Comparison of ENCODE assay signal across 8 cellular contexts in the genomic region with DNA sequence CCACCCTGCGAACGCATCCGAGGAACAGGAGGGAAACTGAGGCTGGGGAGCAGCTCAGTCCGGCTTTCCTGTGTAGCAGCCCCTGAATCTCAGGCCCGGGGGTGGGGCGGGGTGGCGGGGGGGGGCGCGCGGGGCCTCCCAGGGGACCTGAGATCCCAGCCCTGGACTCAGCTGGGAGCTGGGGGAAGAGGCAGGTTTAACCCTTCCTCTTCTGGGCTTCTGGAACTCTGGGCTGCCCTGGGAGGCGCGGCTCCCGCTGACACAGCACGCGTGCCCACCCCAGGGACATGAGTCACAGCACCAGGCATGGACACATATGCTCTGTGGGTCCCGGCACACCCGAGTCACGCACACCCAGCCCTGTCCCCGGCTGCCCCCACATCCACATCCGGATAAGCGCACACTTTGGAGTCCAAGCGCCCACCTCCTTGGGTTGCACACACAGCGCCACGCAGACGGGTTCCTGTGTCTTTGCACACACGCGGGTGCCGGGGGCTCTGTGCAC. TPM values are rescaled to one million over a fixed set of nuclear protein-coding genes. Genes with fewer than 3 reads are reported as not detected.
DNase-seq lines count a peak whose midpoint lies in the region; ATAC-seq and TF ChIP-seq lines count a peak whose summit lies in the region.

No MANE protein-coding gene starts in this region.

- H3K36me3 Mint-ChIP-seq in endodermal cell (ENCODE audit: low read depth) = peaks cover 10% of the 10 kb centered on the region

- WGBS in endodermal cell (ENCODE audit: insufficient coverage in 1 of 2, insufficient read length in 1 of 2), 2 experiments = 6 to 20% methylated on average over 18 to 26 of the region's 28 CpGs

- TF ChIP-seq CTCF in endodermal cell (conservative IDR thresholded peaks at IDR 0.05) (no peak), vagina (IDR thresholded peaks at IDR 0.05) (no peak)

- H3K27me3 Mint-ChIP-seq in endodermal cell (ENCODE audit: insufficient read depth) = peaks cover 17% of the 10 kb centered on the region

- H3K4me3 ChIP-seq in endodermal cell (ENCODE audit: low read length) (peak overlapping the region; percentile 76), vagina (peak overlapping the region; percentile 54 to 69)

- H3K9me3 ChIP-seq in endodermal cell (ENCODE audit: control insufficient read depth, low read length) (no peaks in the 10 kb centered on the region), vagina (no peaks in the 10 kb centered on the region)

- H3K4me3 Mint-ChIP-seq in endodermal cell = peak overlapping the region; percentile 51

- intact Hi-C loops in vagina (cut with DNase I) = loop anchor here (1.0 kb wide), 1 partner anchor 21 kb away; no protein-coding TSS in a partner anchor

- H3K9ac ChIP-seq in endodermal cell (ENCODE audit: extremely low read depth, low read length, poor library complexity, severe bottlenecking) = peak overlapping the region; percentile 57

- peaks cover 36% of the 10 kb centered on the region for H3K4me1 Mint-ChIP-seq in endodermal cell

- ATAC-seq in GM18511 (IDR thresholded peaks at IDR 0.05; ENCODE audit: unreplicated experiment) = no peak

- DNase-seq in activated gamma-delta T cell treated with Interleukin-2 at 50 U/mL for 16 hours (peak; percentile 65), activated gamma-delta T cell (lab: John Stamatoyannopoulos, UW) (no peak), UCSD-AML1 (lab: John Stamatoyannopoulos, UW; ENCODE audit: unreplicated experiment) (peak; percentile 58), endodermal cell (no peak), myocyte (ENCODE audit: low read depth) (peak; percentile 92), vagina (ENCODE audit: extremely low spot score in 2 of 2) (peak in 1 of 2 donors; percentile 93), DMS153 (lab: John Stamatoyannopoulos, UW) (no peak)

- no peaks in the 10 kb centered on the region for H3K9me3 Mint-ChIP-seq in endodermal cell

- no peak for TF ChIP-seq POLR2A in vagina (IDR thresholded peaks at IDR 0.05)

- peak overlapping the region; percentile 95 for H3K27ac Mint-ChIP-seq in endodermal cell

- H3K4me1 ChIP-seq in endodermal cell (ENCODE audit: control insufficient read depth, insufficient read depth, low read length) = peaks cover 26% of the 10 kb centered on the region
- peaks cover 77% of the 10 kb centered on the region for H3K4me1 ChIP-seq in vagina

- H3K27ac ChIP-seq in endodermal cell (ENCODE audit: low read depth, low read length) (peak overlapping the region; percentile 69), vagina (peak overlapping the region; percentile 99)

- H3K27me3 ChIP-seq in endodermal cell (ENCODE audit: control insufficient read depth, insufficient read depth, low read length, poor library complexity, severe bottlenecking) = peaks cover 9% of the 10 kb centered on the region
- H3K27me3 ChIP-seq in vagina = no peaks in the 10 kb centered on the region

- H3K36me3 ChIP-seq in endodermal cell (ENCODE audit: control insufficient read depth, insufficient read depth, low read length) = peaks cover 3% of the 10 kb centered on the region
- H3K36me3 ChIP-seq in vagina = peaks cover 0 to 4% of the 10 kb centered on the region in 2 donors

RNA-seq across cellular contexts. Expression of gene CIRBP, which starts 3.5 kb away (rescaled TPM):
- total RNA-seq in endodermal cell = 100 to 1,000 TPM; 282 to 301 TPM
- 403 TPM for polyA plus RNA-seq in endodermal cell (2013, experiment 1 of 2)
- polyA plus RNA-seq in endodermal cell (2013, experiment 2 of 2) = 310 TPM
- 441 and 497 TPM in 2 replicates for total RNA-seq in myocyte
- 414 TPM for polyA plus RNA-seq in myocyte (2012)
- 192 TPM for total RNA-seq in vagina

RNA-seq across cellular contexts. Expression of gene FAM174C, which starts 9.7 kb away (rescaled TPM):
- 10 to 100 TPM; 45.1 to 46.0 TPM for total RNA-seq in endodermal cell
- polyA plus RNA-seq in endodermal cell (2013, experiment 1 of 2) = 18.2 TPM
- polyA plus RNA-seq in endodermal cell (2013, experiment 2 of 2) = 19.0 TPM
- total RNA-seq in myocyte = 33.8 and 55.3 TPM in 2 replicates
- polyA plus RNA-seq in myocyte (2012) = 66.6 TPM
- total RNA-seq in vagina = 64.8 TPM

RNA-seq across cellular contexts. Expression of gene MIDN, which starts 17.3 kb away (rescaled TPM):
- total RNA-seq in endodermal cell (100 to 1,000 TPM; 183 to 185 TPM), myocyte (17.2 and 30.6 TPM in 2 replicates), vagina (170 TPM)
- 126 TPM for polyA plus RNA-seq in endodermal cell (2013, experiment 1 of 2)
- 115 TPM for polyA plus RNA-seq in endodermal cell (2013, experiment 2 of 2)
- 31.9 TPM for polyA plus RNA-seq in myocyte (2012)

RNA-seq across cellular contexts. Expression of gene EFNA2, which starts 20.0 kb away (rescaled TPM):
- total RNA-seq in endodermal cell = 10 to 100 TPM; 28.6 to 30.7 TPM
- polyA plus RNA-seq in endodermal cell (2013, experiment 1 of 2) = 36.1 TPM
- 33.9 TPM for polyA plus RNA-seq in endodermal cell (2013, experiment 2 of 2)
- not detected in 2 replicates for total RNA-seq in myocyte
- polyA plus RNA-seq in myocyte (2012) = 0.35 TPM
- total RNA-seq in vagina = not detected

RNA-seq across cellular contexts. Expression of gene ATP5F1D, which starts 24.1 kb away (rescaled TPM):
- total RNA-seq in endodermal cell (100 to 1,000 TPM; 144 to 159 TPM), myocyte (46.5 and 61.9 TPM in 2 replicates), vagina (154 TPM)
- 108 TPM for polyA plus RNA-seq in endodermal cell (2013, experiment 1 of 2)
- polyA plus RNA-seq in endodermal cell (2013, experiment 2 of 2) = 96.0 TPM
- polyA plus RNA-seq in myocyte (2012) = 193 TPM

Comparison
In these comparisons a context has a peak if more than half of its experiments do, and no peak if none do; other contexts are left out.
1. DNase-seq: peak in activated gamma-delta T cell treated with Interleukin-2 at 50 U/mL for 16 hours (single experiment), UCSD-AML1 (single experiment) and myocyte (single experiment); none in activated gamma-delta T cell (single experiment), endodermal cell (single experiment) and DMS153 (single experiment).